ENCODE assay signal across 18 cellular contexts in genomic region chr1:221162352-221162751, GRCh38.
"Had no signal": no experiment of that assay in that cellular context is flagged by ENCODE, and none has a peak within 500 bp of the region (broad histone marks: within the 10 kb centered on the region; RNA-seq: fewer than 3 reads in every experiment).

No MANE protein-coding gene starts in this region.

- H3K9me3 ChIP-seq: gastrocnemius medialis, left lung, mucosa of descending colon, prostate gland, right atrium auricular region, testis had no signal

- H3K27me3 ChIP-seq: gastrocnemius medialis, left lung, right atrium auricular region, testis had no signal

- H3K36me3 Mint-ChIP-seq: activated naive CD4-positive, alpha-beta T cell treated with anti-CD3 and anti-CD28 coated beads, Interleukin-2, amount 50 U/mL, for 72 hours; type B pancreatic cell had no signal

- ATAC-seq: activated naive CD4-positive, alpha-beta T cell treated with anti-CD3 and anti-CD28 coated beads, Interleukin-2, amount 50 U/mL, for 72 hours; mucosa of descending colon had no signal

- H3K9me3 Mint-ChIP-seq: endodermal cell; stimulated activated naive CD8-positive, alpha-beta T cell treated with anti-CD3 and anti-CD28 coated beads, Interleukin-15, Interleukin-2, amounts not matched to agents 100 ng/mL and 50 ng/mL, for 24 hours; T-helper 1 cell treated with Interleukin-12 subunit alpha and Interleukin-12 subunit beta and Interleukin-4 antibody, amounts not matched to agents 30 μg/mL and 1 μg/mL, for 36 hours had no signal

- H3K4me1 ChIP-seq: prostate gland, right atrium auricular region, testis had no signal

- H3K36me3 ChIP-seq: gastrocnemius medialis, left lung, prostate gland, right atrium auricular region had no signal

- H3K27ac Mint-ChIP-seq: activated naive CD4-positive, alpha-beta T cell treated with anti-CD3 and anti-CD28 coated beads, Interleukin-2, amount 50 U/mL, for 72 hours; endodermal cell; stimulated activated naive CD8-positive, alpha-beta T cell treated with anti-CD3 and anti-CD28 coated beads, Interleukin-15, Interleukin-2, amounts not matched to agents 100 ng/mL and 50 ng/mL, for 24 hours; T-helper 1 cell treated with Interleukin-12 subunit alpha and Interleukin-12 subunit beta and Interleukin-4 antibody, amounts not matched to agents 30 μg/mL and 1 μg/mL, for 36 hours; type B pancreatic cell had no signal

- H3K27ac ChIP-seq: prostate gland, testis, VCaP had no signal

- DNase-seq: activated CD4-positive, alpha-beta T cell treated with anti-CD3 and anti-CD28 coated beads, Interleukin-2, amount 50 U/mL, for 4 hours; activated CD4-positive, CD25-positive, alpha-beta regulatory T cell treated with anti-CD3 and anti-CD28 coated beads, Interleukin-2, amount 50 U/mL, for 72 hours; activated gamma-delta T cell treated with Interleukin-2 at 50 U/mL for 16 hours; endodermal cell; left lung; naive B cell; testis had no signal

- H3K4me3 Mint-ChIP-seq: endodermal cell; naive B cell; neural crest cell; stimulated activated naive CD8-positive, alpha-beta T cell treated with anti-CD3 and anti-CD28 coated beads, Interleukin-15, Interleukin-2, amounts not matched to agents 100 ng/mL and 50 ng/mL, for 24 hours; T-helper 1 cell treated with Interleukin-12 subunit alpha and Interleukin-12 subunit beta and Interleukin-4 antibody, amounts not matched to agents 30 μg/mL and 1 μg/mL, for 36 hours; type B pancreatic cell had no signal

- H3K4me3 ChIP-seq: gastrocnemius medialis, left lung, mucosa of descending colon, prostate gland, right atrium auricular region, skin epidermis, testis had no signal
